8 cellular contexts compared by ENCODE assay signal in the genomic region with DNA sequence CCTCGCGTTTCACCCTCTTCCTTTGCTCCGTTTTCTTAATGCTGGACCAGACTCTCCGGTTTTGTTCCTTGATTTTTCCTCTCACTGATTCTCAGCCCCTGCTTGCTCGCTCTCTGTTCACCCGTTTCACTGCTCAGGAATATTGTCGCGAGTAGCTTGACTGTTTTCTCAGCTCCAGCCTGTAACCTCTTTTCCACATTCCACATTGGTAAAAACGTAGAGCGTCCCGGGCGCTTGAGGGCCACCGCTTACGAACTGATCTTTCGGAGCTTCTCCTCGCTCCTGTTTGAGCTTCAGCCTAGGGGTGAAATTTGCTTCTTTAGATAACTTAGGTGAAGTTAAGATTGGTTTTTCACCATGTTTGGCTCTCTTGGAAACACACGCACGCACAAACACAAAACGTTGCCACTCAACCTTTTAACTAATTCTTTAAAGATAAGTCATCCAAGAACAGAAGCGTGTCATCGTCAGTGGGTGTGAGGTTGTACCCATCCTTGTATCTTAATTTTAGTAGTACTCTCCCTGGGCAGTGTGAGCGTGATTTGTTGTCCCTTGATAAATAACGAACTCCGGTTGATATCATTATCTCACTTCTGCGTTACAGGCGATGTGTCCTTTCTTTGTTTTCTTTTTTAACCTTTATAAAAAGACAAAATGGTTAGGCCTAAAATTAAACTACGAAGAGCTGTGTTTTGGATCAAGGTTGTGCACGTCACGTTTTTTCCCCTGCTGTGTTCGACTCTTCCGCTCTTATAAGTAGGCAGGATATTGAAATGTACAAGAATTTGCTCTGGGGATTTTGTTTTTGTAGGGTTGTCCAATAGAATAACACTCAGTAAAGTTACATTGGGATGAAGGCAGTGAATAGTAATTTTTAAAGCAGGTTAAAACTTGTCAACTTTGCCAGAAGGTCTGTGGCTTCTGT. TPM values are rescaled to one million over a fixed set of nuclear protein-coding genes. Genes with fewer than 3 reads are reported as not detected.
A peak's percentile ranks its signal among the peaks of the same experiment; 100 is the strongest.
DNase-seq lines count a peak whose midpoint lies in the region; ATAC-seq, FAIRE-seq and TF ChIP-seq lines count a peak whose summit lies in the region.

No MANE protein-coding gene starts in this region.

- POLR2A ChIA-PET in A549 (lab: Yijun Ruan, JAX) = interaction anchor here (0.7 to 2.3 kb wide), 5 partner anchors 10 to 202 kb away, joined by 3 to 13 read pairs (median 8); a partner anchor contains a TSS

- TF ChIP-seq RAD21 in A549 (conservative IDR thresholded peaks at IDR 0.05 in 1 of 2, IDR thresholded peaks at IDR 0.05 in 1 of 2) = no peak

- H3K27me3 ChIP-seq in WERI-Rb-1 (ENCODE audit: insufficient read depth, low read depth, severe bottlenecking) = no peaks in the 10 kb centered on the region
- H3K27me3 ChIP-seq in ectodermal cell (ENCODE audit: control insufficient read depth, insufficient read depth, low read length, poor library complexity, severe bottlenecking) = no peaks in the 10 kb centered on the region
- no peaks in the 10 kb centered on the region for H3K27me3 ChIP-seq in lower lobe of right lung (ENCODE audit: low read depth)

- DNase-seq in A549 (ENCODE audit: low read depth in 1 of 2, low spot score in 1 of 2) = peak in 1 of 2 experiments; percentile 15
- DNase-seq in GM13976 (ENCODE audit: low spot score) = peak; percentile 42
- peak; percentile 51 to 72 for DNase-seq in Kasumi-1 (lab: John Stamatoyannopoulos, UW)
- peak; percentile 6 for DNase-seq in WERI-Rb-1
- DNase-seq in lower lobe of right lung = no peak
- peak in 2 of 3 donors; percentile 15 to 46 for DNase-seq in stimulated activated CD4-positive, alpha-beta T cell treated with anti-CD3 and anti-CD28 coated beads, TNF-alpha, amount 100 ng/mL, for 48 hours (ENCODE audit: low read depth in 3 of 3)

- ATAC-seq in A549 (peak; percentile 38 to 41; a peak in 5 of 6 replicates), lower lobe of right lung (peak; percentile 5 to 47), HG02610 (IDR thresholded peaks at IDR 0.05; ENCODE audit: unreplicated experiment) (no peak)

- H3K36me3 ChIP-seq in WERI-Rb-1 (no peaks in the 10 kb centered on the region), ectodermal cell (ENCODE audit: control insufficient read depth, insufficient read depth, low read length) (no peaks in the 10 kb centered on the region), lower lobe of right lung (no peaks in the 10 kb centered on the region)

- H3K4me2 ChIP-seq in A549 = peak overlapping the region; percentile 92

- H3K9me3 ChIP-seq in A549 (no peaks in the 10 kb centered on the region), WERI-Rb-1 (ENCODE audit: severe bottlenecking) (no peaks in the 10 kb centered on the region), ectodermal cell (ENCODE audit: control insufficient read depth, low read length) (no peaks in the 10 kb centered on the region), lower lobe of right lung (no peaks in the 10 kb centered on the region)

- H3K4me1 ChIP-seq in A549 (peaks cover 7% of the 10 kb centered on the region; the same call in 1 of the 3 replicates), ectodermal cell (ENCODE audit: control insufficient read depth, insufficient read depth, low read length) (no peaks in the 10 kb centered on the region), lower lobe of right lung (peaks cover 19% of the 10 kb centered on the region)

- WGBS in A549 (ENCODE audit: missing lambda C conversion rate) = 2% methylated on average over 31 of the region's 31 CpGs
- 1% methylated on average over 28 to 31 of the region's 31 CpGs for WGBS in ectodermal cell, 2 experiments

- CTCF ChIA-PET in A549 (lab: Yijun Ruan, JAX) = interaction anchor here (1.0 kb wide), 1 partner anchor 29 kb away, joined by 3 read pairs; no protein-coding TSS in a partner anchor

- intact Hi-C loops in lower lobe of right lung (cut with DNase I) = no loop called here

- no peak for TF ChIP-seq EP300 in A549 (IDR thresholded peaks at IDR 0.05)

- no peak for FAIRE-seq in A549 (lab: Jason Lieb, UNC)

- peak overlapping the region; percentile 94 to 95 for H3K27ac ChIP-seq in A549
- peak overlapping the region; percentile 88 for H3K27ac ChIP-seq in WERI-Rb-1
- peak overlapping the region; percentile 96 for H3K27ac ChIP-seq in ectodermal cell (ENCODE audit: insufficient read depth, low read depth, low read length, poor library complexity, severe bottlenecking)
- H3K27ac ChIP-seq in lower lobe of right lung = peak overlapping the region; percentile 98

- peak overlapping the region; percentile 70 for H3K4me3 ChIP-seq in A549
- peak overlapping the region; percentile 69 for H3K4me3 ChIP-seq in WERI-Rb-1 (ENCODE audit: low read depth, low read length)
- H3K4me3 ChIP-seq in ectodermal cell (ENCODE audit: insufficient read depth, low read depth, low read length) = peak overlapping the region; percentile 96
- H3K4me3 ChIP-seq in lower lobe of right lung = peak overlapping the region; percentile 90

- no peak for TF ChIP-seq POLR2A in A549 (IDR thresholded peaks at IDR 0.05; ENCODE audit: low read length)

- in situ Hi-C loops in GM13976 (cut with MboI; ENCODE audit: low sequenced_read_pairs, unreplicated experiment) = no loop called here

- TF ChIP-seq CTCF in A549 (IDR thresholded peaks at IDR 0.05) = no peak
- no peak for TF ChIP-seq CTCF in GM13976 (IDR thresholded peaks at IDR 0.05; ENCODE audit: borderline replicate concordance, control extremely low read depth, extremely low read depth, insufficient read depth, missing control alignments)
- TF ChIP-seq CTCF in WERI-Rb-1 (IDR thresholded peaks at IDR 0.05; ENCODE audit: low read depth, low read length) = no peak
- no peak for TF ChIP-seq CTCF in lower lobe of right lung (IDR thresholded peaks at IDR 0.05)

TF ChIP-seq in A549, 52 proteins besides CTCF, POLR2A, EP300 and RAD21 (continues in another document):
- TF ChIP-seq CBX8 (IDR thresholded peaks at IDR 0.05) (no peak), RARB (CRISPR knock-in tag; IDR thresholded peaks at IDR 0.05) (no peak), FOSL2 (IDR thresholded peaks at IDR 0.05) (no peak), FOSL2 (CRISPR knock-in tag; IDR thresholded peaks at IDR 0.05) (no peak), NPAS2 (CRISPR knock-in tag; IDR thresholded peaks at IDR 0.05; ENCODE audit: borderline replicate concordance) (no peak), KDM1A (IDR thresholded peaks at IDR 0.05; ENCODE audit: low read depth) (no peak), SREBF2 (IDR thresholded peaks at IDR 0.05) (no peak), RNF2 (IDR thresholded peaks at IDR 0.05; ENCODE audit: borderline replicate concordance, low read depth) (no peak), SMC3 (IDR thresholded peaks at IDR 0.05) (no peak)
- TF ChIP-seq, protein P1, sequence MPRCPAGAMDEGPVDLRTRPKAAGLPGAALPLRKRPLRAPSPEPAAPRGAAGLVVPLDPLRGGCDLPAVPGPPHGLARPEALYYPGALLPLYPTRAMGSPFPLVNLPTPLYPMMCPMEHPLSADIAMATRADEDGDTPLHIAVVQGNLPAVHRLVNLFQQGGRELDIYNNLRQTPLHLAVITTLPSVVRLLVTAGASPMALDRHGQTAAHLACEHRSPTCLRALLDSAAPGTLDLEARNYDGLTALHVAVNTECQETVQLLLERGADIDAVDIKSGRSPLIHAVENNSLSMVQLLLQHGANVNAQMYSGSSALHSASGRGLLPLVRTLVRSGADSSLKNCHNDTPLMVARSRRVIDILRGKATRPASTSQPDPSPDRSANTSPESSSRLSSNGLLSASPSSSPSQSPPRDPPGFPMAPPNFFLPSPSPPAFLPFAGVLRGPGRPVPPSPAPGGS (IDR thresholded peaks at IDR 0.05) = no peak
- TF ChIP-seq, protein P2, sequence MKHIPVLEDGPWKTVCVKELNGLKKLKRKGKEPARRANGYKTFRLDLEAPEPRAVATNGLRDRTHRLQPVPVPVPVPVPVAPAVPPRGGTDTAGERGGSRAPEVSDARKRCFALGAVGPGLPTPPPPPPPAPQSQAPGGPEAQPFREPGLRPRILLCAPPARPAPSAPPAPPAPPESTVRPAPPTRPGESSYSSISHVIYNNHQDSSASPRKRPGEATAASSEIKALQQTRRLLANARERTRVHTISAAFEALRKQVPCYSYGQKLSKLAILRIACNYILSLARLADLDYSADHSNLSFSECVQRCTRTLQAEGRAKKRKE (CRISPR knock-in tag; IDR thresholded peaks at IDR 0.05; ENCODE audit: low read depth) = no peak
- TF ChIP-seq, protein P3, sequence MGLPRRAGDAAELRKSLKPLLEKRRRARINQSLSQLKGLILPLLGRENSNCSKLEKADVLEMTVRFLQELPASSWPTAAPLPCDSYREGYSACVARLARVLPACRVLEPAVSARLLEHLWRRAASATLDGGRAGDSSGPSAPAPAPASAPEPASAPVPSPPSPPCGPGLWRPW (IDR thresholded peaks at IDR 0.05) = no peak

RNA-seq across cellular contexts. Expression of a gene that starts 1.1 kb away (rescaled TPM):
- 49.8 and 61.8 TPM in 2 replicates for polyA plus RNA-seq in A549 (2011; rRNA removed)
- polyA plus RNA-seq in A549 (2012; cell fraction: cytosol; rRNA removed) = 18.0 and 20.2 TPM in 2 replicates
- 5.5 and 6.0 TPM in 2 replicates for polyA plus RNA-seq in A549 (2012; cell fraction: nucleus; rRNA removed)
- polyA plus RNA-seq in A549 (2017; fragmentation: RNase III; extraction: RNeasy Plus Mini Kit Qiagen cat#74134 plus additional on column Dnase treatment) = 33.0 to 35.3 TPM (median 34.4 TPM) in 3 replicates
- polyA minus RNA-seq in A549 (2011; rRNA and poly(A)+ RNA removed) = 69.4 and 88.2 TPM in 2 replicates
- polyA plus RNA-seq in ectodermal cell (2013, experiment 1 of 4) = 51.7 TPM
- 52.5 TPM for polyA plus RNA-seq in ectodermal cell (2013, experiment 2 of 4)
- 42.2 TPM for polyA plus RNA-seq in ectodermal cell (2013, experiment 3 of 4)
- polyA plus RNA-seq in ectodermal cell (2013, experiment 4 of 4) = 48.6 TPM
- 80.7 TPM for total RNA-seq in lower lobe of right lung

RNA-seq across cellular contexts. Expression of a gene that starts 28.6 kb away (rescaled TPM):
- polyA plus RNA-seq in A549 (2011; rRNA removed) (36.2 and 45.2 TPM in 2 replicates), A549 (2017; fragmentation: RNase III; extraction: RNeasy Plus Mini Kit Qiagen cat#74134 plus additional on column Dnase treatment) (22.3 to 23.6 TPM (median 23.0 TPM) in 3 replicates)
- polyA plus RNA-seq in A549 (2012; cell fraction: cytosol; rRNA removed) = 12.6 and 14.1 TPM in 2 replicates
- polyA plus RNA-seq in A549 (2012; cell fraction: nucleus; rRNA removed) = 4.0 and 7.3 TPM in 2 replicates
- 7.4 and 10.7 TPM in 2 replicates for polyA minus RNA-seq in A549 (2011; rRNA and poly(A)+ RNA removed)
- polyA plus RNA-seq in ectodermal cell (2013, experiment 1 of 4) = 28.0 TPM
- polyA plus RNA-seq in ectodermal cell (2013, experiment 2 of 4) = 28.1 TPM
- 20.4 TPM for polyA plus RNA-seq in ectodermal cell (2013, experiment 3 of 4)
- 23.2 TPM for polyA plus RNA-seq in ectodermal cell (2013, experiment 4 of 4)
- 14.1 TPM for total RNA-seq in lower lobe of right lung

RNA-seq across cellular contexts. Expression of a gene that starts 28.7 kb away (rescaled TPM):
- polyA plus RNA-seq in A549 (2011; rRNA removed) (4.2 and 5.3 TPM in 2 replicates), A549 (2017; fragmentation: RNase III; extraction: RNeasy Plus Mini Kit Qiagen cat#74134 plus additional on column Dnase treatment) (3.6 to 4.5 TPM (median 4.2 TPM) in 3 replicates)
- polyA plus RNA-seq in A549 (2012; cell fraction: cytosol; rRNA removed) = 1.7 and 1.8 TPM in 2 replicates
- polyA plus RNA-seq in A549 (2012; cell fraction: nucleus; rRNA removed) = 0.30 and 0.44 TPM in 2 replicates
- 0.44 and 0.62 TPM in 2 replicates for polyA minus RNA-seq in A549 (2011; rRNA and poly(A)+ RNA removed)
- 8.3 TPM for polyA plus RNA-seq in ectodermal cell (2013, experiment 1 of 4)
- polyA plus RNA-seq in ectodermal cell (2013, experiment 2 of 4) = 7.9 TPM
- polyA plus RNA-seq in ectodermal cell (2013, experiment 3 of 4) = 6.6 TPM
- 8.6 TPM for polyA plus RNA-seq in ectodermal cell (2013, experiment 4 of 4)
- total RNA-seq in lower lobe of right lung = 2.2 TPM
